In genomic region chr1:181172082-181172481, GRCh38 we compare ENCODE assay signal across 35 cellular contexts.
"Had no signal": no experiment of that assay in that cellular context is flagged by ENCODE, and none has a peak within 500 bp of the region (broad histone marks: within the 10 kb centered on the region; RNA-seq: fewer than 3 reads in every experiment).

No MANE protein-coding gene starts in this region.

- H3K27ac ChIP-seq: KMS-11 had no signal

- H3K36me3 ChIP-seq: MG63 had no signal

- DNase-seq: Karpas-422, Kasumi-1, MG63, MM.1S, MV-4-11, NCI-H1048, NCI-H1092, NCI-H1092 treated with DMSO at 0.1 percent for 48 hours, NCI-H1105, NCI-H1105 treated with DMSO at 0.1 percent for 48 hours, NCI-H1417, NCI-H1417 treated with DMSO at 0.1 percent for 48 hours, NCI-H1436, NCI-H1436 treated with DMSO at 0.1 percent for 48 hours, NCI-H146, NCI-H1694, NCI-H1694 treated with DMSO at 0.1 percent for 48 hours, NCI-H187, NCI-H187 treated with DMSO at 0.1 percent for 48 hours, NCI-H1930, NCI-H2029, NCI-H2029 treated with DMSO at 0.1 percent for 48 hours, NCI-H2081, NCI-H2081 treated with DMSO at 0.1 percent for 48 hours, NCI-H2107, NCI-H2171, NCI-H2171 treated with DMSO at 0.1 percent for 48 hours, NCI-H2227 treated with DMSO at 0.1 percent for 48 hours, NCI-H226, NCI-H345, NCI-H446, NCI-H446 treated with DMSO at 0.1 percent for 48 hours, NCI-H510A, NCI-H510A treated with DMSO at 0.1 percent for 48 hours had no signal

- H3K9ac ChIP-seq: KMS-11 had no signal

- H3K4me2 ChIP-seq: KMS-11 had no signal

- H3K27me3 ChIP-seq: MG63 had no signal

- H3K4me3 ChIP-seq: MG63 had no signal
